ENCODE assay signal across 9 cellular contexts in the genomic region with DNA sequence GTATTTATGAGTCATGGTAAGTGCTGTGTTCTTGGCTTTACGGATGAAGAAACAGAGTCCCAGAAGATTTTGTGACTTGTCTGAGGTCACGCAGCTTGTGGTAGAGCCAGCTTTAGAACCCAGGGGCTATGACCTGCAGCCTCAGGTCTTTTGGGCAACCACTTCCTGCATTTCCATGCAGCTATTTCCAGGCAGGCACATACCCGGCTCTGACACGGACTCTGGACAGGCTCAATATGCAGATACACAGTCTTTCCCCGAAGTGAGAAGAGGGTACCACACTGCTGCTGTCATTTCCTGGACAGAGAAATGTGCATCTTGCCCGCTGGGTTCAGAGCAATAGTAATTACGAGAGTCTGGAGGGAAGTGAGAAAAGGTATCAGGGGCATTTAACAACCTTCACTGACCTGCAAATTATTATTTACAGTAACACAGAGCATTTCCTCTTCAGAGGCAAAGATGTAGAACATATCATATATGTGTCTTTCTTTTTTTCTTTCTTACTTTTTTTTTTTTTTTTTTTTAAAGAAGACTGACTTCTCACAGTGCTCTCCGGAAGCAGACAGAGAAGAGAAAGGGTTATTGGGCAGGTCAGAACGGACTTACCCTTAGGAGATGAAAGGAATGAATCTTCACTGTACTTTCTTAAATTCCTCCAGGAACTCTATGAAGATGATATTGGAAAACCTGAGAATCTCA.
DNase-seq lines count a peak whose midpoint lies in the region; ATAC-seq, FAIRE-seq and TF ChIP-seq lines count a peak whose summit lies in the region.
"Had no signal": no experiment of that assay in that cellular context is flagged by ENCODE, and none has a peak within 500 bp of the region (broad histone marks: within the 10 kb centered on the region; RNA-seq: fewer than 3 reads in every experiment).

No MANE protein-coding gene starts in this region.

- H3K4me3 Mint-ChIP-seq in stimulated activated naive CD8-positive, alpha-beta T cell treated with anti-CD3 and anti-CD28 coated beads, Interleukin-15, amount 100 ng/mL, for 72 hours: peak overlapping the region; percentile 68 to 70

- H2AFZ ChIP-seq in GM12878 (ENCODE audit: control insufficient read depth, low read depth, low read length): no peak overlapping the region

- TF ChIP-seq CTCF in GM12878 (IDR thresholded peaks at IDR 0.05 in 2 of 3, conservative IDR thresholded peaks at IDR 0.05 in 1 of 3; ENCODE audit: control insufficient read depth in 2 of 3, extremely low read depth in 1 of 3, insufficient read depth in 1 of 3, low read depth in 3 of 3, low read length in 3 of 3): no peak

- SMC1A ChIA-PET in GM12878 (lab: Charles Lee; ENCODE audit: uncharacterized antibody, unreplicated experiment): interaction anchor here (0.7 to 1.8 kb wide), 11 partner anchors 10 to 794 kb away, joined by 3 to 10 read pairs (median 3); no protein-coding TSS in a partner anchor

- RAD21 ChIA-PET in GM12878 (lab: Charles Lee; ENCODE audit: unreplicated experiment): interaction anchor here (1.0 to 1.4 kb wide), 4 partner anchors 36 to 93 kb away, joined by 3 to 8 read pairs (median 4); no protein-coding TSS in a partner anchor

- no peak for TF ChIP-seq RAD21 in GM12878 (IDR thresholded peaks at IDR 0.05; ENCODE audit: insufficient read depth, low read depth, low read length)

- peaks cover 33% of the 10 kb centered on the region for H3K4me1 Mint-ChIP-seq in stimulated activated naive CD8-positive, alpha-beta T cell treated with anti-CD3 and anti-CD28 coated beads, Interleukin-15, amount 100 ng/mL, for 72 hours

- in situ Hi-C loops in GM12878 (cut with MboI): no loop called here

- ATAC-seq in GM18511 (IDR thresholded peaks at IDR 0.05; ENCODE audit: unreplicated experiment): peak; percentile 96
- peak; percentile 95 for ATAC-seq in GM12878
- ATAC-seq in stimulated activated naive CD8-positive, alpha-beta T cell treated with anti-CD3 and anti-CD28 coated beads, Interleukin-15, amount 100 ng/mL, for 72 hours: peak; percentile 96

- BruUV-seq in GM12878 (replicated peaks; lab: Mats Ljungman, UMichigan): no TSS peak

- TF ChIP-seq POLR2A in GM12878 (IDR thresholded peaks at IDR 0.05; ENCODE audit: low read depth, low read length): no peak

- peak overlapping the region; percentile 46 for H3K4me2 ChIP-seq in GM12878 (ENCODE audit: control insufficient read depth, insufficient read depth)
- H3K4me2 ChIP-seq: KMS-11 had no signal

- H3K79me2 ChIP-seq in GM12878 (ENCODE audit: control insufficient read depth, insufficient read depth, low read length): no peaks in the 10 kb centered on the region

- 0 out of 2 replicates have a peak overlapping the region, but pooled peaks have one; percentile 11 for H3K27ac ChIP-seq in GM12878 (ENCODE audit: control insufficient read depth, insufficient read depth)
- H3K27ac ChIP-seq: KMS-11 had no signal

- peaks cover 0 to 15% of the 10 kb centered on the region in 2 donors for H3K9me3 Mint-ChIP-seq in stimulated activated naive CD8-positive, alpha-beta T cell treated with anti-CD3 and anti-CD28 coated beads, Interleukin-15, amount 100 ng/mL, for 72 hours

- peak; percentile 92 for FAIRE-seq in GM12878 (lab: Jason Lieb, UNC)

- peaks cover 24% of the 10 kb centered on the region for H3K4me1 ChIP-seq in GM12878 (ENCODE audit: control insufficient read depth, insufficient read depth, low read length)

- H4K20me1 ChIP-seq in GM12878 (ENCODE audit: control insufficient read depth, insufficient read depth): no peaks in the 10 kb centered on the region

- H3K27ac Mint-ChIP-seq in stimulated activated naive CD8-positive, alpha-beta T cell treated with anti-CD3 and anti-CD28 coated beads, Interleukin-15, amount 100 ng/mL, for 72 hours: peak overlapping the region in 1 of 2 donors; percentile 49

- intact Hi-C loops in GM12878 (cut with micrococcal nuclease; ENCODE audit: unreplicated experiment): loop anchor here (1.0 to 5.0 kb wide), 4 partner anchors 91 to 148 kb away; no protein-coding TSS in a partner anchor

- peak; percentile 53 for DNase-seq in HCEC 1CT
- peak; percentile 35 for DNase-seq in NAMALWA (ENCODE audit: low spot score)
- peak; percentile 86 for DNase-seq in GM12878 (ENCODE audit: low read depth, low spot score)
- peak; percentile 35 to 83 for DNase-seq in stimulated activated naive CD8-positive, alpha-beta T cell treated with anti-CD3 and anti-CD28 coated beads, Interleukin-15, amount 100 ng/mL, for 72 hours
- no peak for DNase-seq in ecto neural progenitor cell (ENCODE audit: low spot score)
- no peak for DNase-seq in middle frontal gyrus (ENCODE audit: extremely low spot score, low spot score)
- no peak for DNase-seq in SW480 (ENCODE audit: low spot score)

- no peaks in the 10 kb centered on the region; the same call in 2 of the 3 replicates for H3K9me3 ChIP-seq in GM12878 (replicated peaks; ENCODE audit: control insufficient read depth, insufficient read depth, low read length)

- no peaks in the 10 kb centered on the region for H3K36me3 ChIP-seq in GM12878 (ENCODE audit: control insufficient read depth in 2 of 2, insufficient read depth in 2 of 2, low read length in 1 of 2)

- no peak overlapping the region for H3K9ac ChIP-seq in GM12878 (ENCODE audit: control insufficient read depth, insufficient read depth, low read length)
- H3K9ac ChIP-seq: KMS-11 had no signal

- H3K27me3 ChIP-seq in GM12878 (replicated peaks in 1 of 2; ENCODE audit: control insufficient read depth in 2 of 2, insufficient read depth in 2 of 2, low read length in 1 of 2): no peaks in the 10 kb centered on the region; a peak in 1 of 4 replicates

- CTCF ChIA-PET in GM12878 (lab: Yijun Ruan, JAX): interaction anchor here (0.6 to 1.8 kb wide), 4 partner anchors 88 to 507 kb away, joined by 3 to 5 read pairs (median 4); no protein-coding TSS in a partner anchor

- H3K4me3 ChIP-seq in GM12878: peak overlapping the region; percentile 26; the same call in 1 of the 2 replicates

- TF ChIP-seq EP300 in GM12878 (IDR thresholded peaks at IDR 0.05; ENCODE audit: borderline replicate concordance in 1 of 2, control insufficient read depth in 1 of 2, low read depth in 2 of 2, low read length in 2 of 2): peak; percentile 83 to 97; a peak in 3 of 4 replicates

- POLR2A ChIA-PET in GM12878 (lab: Charles Lee): interaction anchor here (0.6 to 1.4 kb wide), 3 partner anchors 11 to 1059 kb away, joined by 3 to 4 read pairs (median 4); no protein-coding TSS in a partner anchor

- under 1% methylated on average over 9 of the region's 9 CpGs for WGBS in GM12878 (ENCODE audit: insufficient coverage, insufficient replicate concordance, low lambda C conversion rate, missing lambda C conversion rate)

- no peaks in the 10 kb centered on the region for H3K27me3 Mint-ChIP-seq in stimulated activated naive CD8-positive, alpha-beta T cell treated with anti-CD3 and anti-CD28 coated beads, Interleukin-15, amount 100 ng/mL, for 72 hours

TF ChIP-seq in GM12878, 131 proteins besides CTCF, POLR2A, EP300 and RAD21 (continues in another document):
- TF ChIP-seq JUND (IDR thresholded peaks at IDR 0.05; ENCODE audit: low read depth, low read length) (peak; percentile 94), IKZF2 (IDR thresholded peaks at IDR 0.05) (peak; percentile 91 to 92), CBFB (IDR thresholded peaks at IDR 0.05; ENCODE audit: low read depth) (peak; percentile 36; the same call in 1 of the 2 replicates), ZNF384 (IDR thresholded peaks at IDR 0.05; ENCODE audit: borderline replicate concordance, low read depth, low read length) (peak; percentile 91), ASH2L (IDR thresholded peaks at IDR 0.05; ENCODE audit: borderline replicate concordance, low read depth) (no peak), STAT1 (conservative IDR thresholded peaks at IDR 0.05) (no peak), CHD1 (IDR thresholded peaks at IDR 0.05; ENCODE audit: low read depth, low read length) (no peak), DPF2 (IDR thresholded peaks at IDR 0.05) (peak; percentile 96), NFYA (IDR thresholded peaks at IDR 0.05; ENCODE audit: borderline replicate concordance, low read depth, low read length) (no peak), MEF2B (IDR thresholded peaks at IDR 0.05; ENCODE audit: partially characterized antibody, poor library complexity, severe bottlenecking) (peak; percentile 86), JUNB (IDR thresholded peaks at IDR 0.05) (peak; percentile 95), CREB1 (IDR thresholded peaks at IDR 0.05; ENCODE audit: low read depth) (peak; percentile 56; the same call in 1 of the 2 replicates), EGR1 (IDR thresholded peaks at IDR 0.05; ENCODE audit: borderline replicate concordance in 1 of 2, low read depth in 2 of 2, low read length in 2 of 2) (peak in 1 of 2 experiments; percentile 6; a peak in 1 of 3 replicates), WRNIP1 (IDR thresholded peaks at IDR 0.05; ENCODE audit: borderline replicate concordance, low read depth, low read length) (no peak), ETV6 (conservative IDR thresholded peaks at IDR 0.05 in 1 of 2, IDR thresholded peaks at IDR 0.05 in 1 of 2; ENCODE audit: borderline replicate concordance in 1 of 2, low read depth in 1 of 2) (peak in 1 of 2 experiments; percentile 96; a peak in 2 of 4 replicates)
- TF ChIP-seq, protein P1, sequence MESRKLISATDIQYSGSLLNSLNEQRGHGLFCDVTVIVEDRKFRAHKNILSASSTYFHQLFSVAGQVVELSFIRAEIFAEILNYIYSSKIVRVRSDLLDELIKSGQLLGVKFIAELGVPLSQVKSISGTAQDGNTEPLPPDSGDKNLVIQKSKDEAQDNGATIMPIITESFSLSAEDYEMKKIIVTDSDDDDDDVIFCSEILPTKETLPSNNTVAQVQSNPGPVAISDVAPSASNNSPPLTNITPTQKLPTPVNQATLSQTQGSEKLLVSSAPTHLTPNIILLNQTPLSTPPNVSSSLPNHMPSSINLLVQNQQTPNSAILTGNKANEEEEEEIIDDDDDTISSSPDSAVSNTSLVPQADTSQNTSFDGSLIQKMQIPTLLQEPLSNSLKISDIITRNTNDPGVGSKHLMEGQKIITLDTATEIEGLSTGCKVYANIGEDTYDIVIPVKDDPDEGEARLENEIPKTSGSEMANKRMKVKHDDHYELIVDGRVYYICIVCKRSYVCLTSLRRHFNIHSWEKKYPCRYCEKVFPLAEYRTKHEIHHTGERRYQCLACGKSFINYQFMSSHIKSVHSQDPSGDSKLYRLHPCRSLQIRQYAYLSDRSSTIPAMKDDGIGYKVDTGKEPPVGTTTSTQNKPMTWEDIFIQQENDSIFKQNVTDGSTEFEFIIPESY (IDR thresholded peaks at IDR 0.05): no peak

Comparison
In these comparisons a context has a peak if more than half of its experiments do, and no peak if none do; other contexts are left out.
1. DNase-seq: peak in HCEC 1CT (single experiment), NAMALWA (single experiment), GM12878 (single experiment) and stimulated activated naive CD8-positive, alpha-beta T cell treated with anti-CD3 and anti-CD28 coated beads, Interleukin-15, amount 100 ng/mL, for 72 hours (2 of 2); none in ecto neural progenitor cell (single experiment), middle frontal gyrus (single experiment) and SW480 (single experiment).
2. Peak in every context shown above with its lines, with median percentiles within 50 percentile points of each other: ATAC-seq.